Comparison of ENCODE assay signal across 34 cellular contexts in the genomic region with DNA sequence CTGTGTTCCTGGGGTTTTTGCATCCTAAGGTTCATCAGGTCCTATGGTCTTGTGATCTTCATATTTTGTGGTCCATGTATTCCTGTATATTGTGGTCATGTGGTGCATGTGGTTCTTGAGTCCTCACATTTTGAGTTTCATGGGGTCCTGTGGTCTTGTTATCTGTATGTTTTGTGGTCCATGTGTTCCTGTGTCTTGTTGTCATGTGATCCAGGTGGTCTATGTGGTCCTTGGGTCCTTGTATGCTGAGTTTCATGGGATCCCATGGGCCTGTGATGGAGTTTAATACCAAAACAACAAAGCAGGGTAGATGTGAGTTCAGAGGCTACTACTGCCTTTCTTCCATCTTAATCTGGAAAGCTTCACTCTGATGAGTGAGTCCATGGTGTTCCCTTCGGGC.
"Had no signal": no experiment of that assay in that cellular context is flagged by ENCODE, and none has a peak within 500 bp of the region (broad histone marks: within the 10 kb centered on the region; RNA-seq: fewer than 3 reads in every experiment).

No MANE protein-coding gene starts in this region.

- H3K4me3 ChIP-seq: MG63 had no signal

- H3K36me3 ChIP-seq: MG63 had no signal

- DNase-seq: Karpas-422, Kasumi-1, KG1, MG63, MM.1S, MV-4-11, NCI-H1048, NCI-H1092, NCI-H1092 treated with DMSO at 0.1 percent for 48 hours, NCI-H1105, NCI-H1105 treated with DMSO at 0.1 percent for 48 hours, NCI-H1417, NCI-H1417 treated with DMSO at 0.1 percent for 48 hours, NCI-H1436, NCI-H1436 treated with DMSO at 0.1 percent for 48 hours, NCI-H146, NCI-H1694, NCI-H1694 treated with DMSO at 0.1 percent for 48 hours, NCI-H187, NCI-H187 treated with DMSO at 0.1 percent for 48 hours, NCI-H1930, NCI-H2029, NCI-H2029 treated with DMSO at 0.1 percent for 48 hours, NCI-H2081, NCI-H2081 treated with DMSO at 0.1 percent for 48 hours, NCI-H2107, NCI-H2171, NCI-H2171 treated with DMSO at 0.1 percent for 48 hours, NCI-H2227 treated with DMSO at 0.1 percent for 48 hours, NCI-H226, NCI-H345, NCI-H446, NCI-H446 treated with DMSO at 0.1 percent for 48 hours had no signal

- H3K27ac ChIP-seq: KMS-11 had no signal

- H3K9me3 ChIP-seq: MG63 had no signal

- H3K27me3 ChIP-seq: MG63 had no signal
